8 cellular contexts compared by ENCODE assay signal in genomic region chr7:101085000-101085948, GRCh38. TPM values are rescaled to one million over a fixed set of nuclear protein-coding genes. Genes with fewer than 3 reads are reported as not detected.
DNase-seq lines count a peak whose midpoint lies in the region; ATAC-seq, FAIRE-seq and TF ChIP-seq lines count a peak whose summit lies in the region.

A gene with protein sequence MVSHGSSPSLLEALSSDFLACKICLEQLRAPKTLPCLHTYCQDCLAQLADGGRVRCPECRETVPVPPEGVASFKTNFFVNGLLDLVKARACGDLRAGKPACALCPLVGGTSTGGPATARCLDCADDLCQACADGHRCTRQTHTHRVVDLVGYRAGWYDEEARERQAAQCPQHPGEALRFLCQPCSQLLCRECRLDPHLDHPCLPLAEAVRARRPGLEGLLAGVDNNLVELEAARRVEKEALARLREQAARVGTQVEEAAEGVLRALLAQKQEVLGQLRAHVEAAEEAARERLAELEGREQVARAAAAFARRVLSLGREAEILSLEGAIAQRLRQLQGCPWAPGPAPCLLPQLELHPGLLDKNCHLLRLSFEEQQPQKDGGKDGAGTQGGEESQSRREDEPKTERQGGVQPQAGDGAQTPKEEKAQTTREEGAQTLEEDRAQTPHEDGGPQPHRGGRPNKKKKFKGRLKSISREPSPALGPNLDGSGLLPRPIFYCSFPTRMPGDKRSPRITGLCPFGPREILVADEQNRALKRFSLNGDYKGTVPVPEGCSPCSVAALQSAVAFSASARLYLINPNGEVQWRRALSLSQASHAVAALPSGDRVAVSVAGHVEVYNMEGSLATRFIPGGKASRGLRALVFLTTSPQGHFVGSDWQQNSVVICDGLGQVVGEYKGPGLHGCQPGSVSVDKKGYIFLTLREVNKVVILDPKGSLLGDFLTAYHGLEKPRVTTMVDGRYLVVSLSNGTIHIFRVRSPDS (plus strand): TSS chr7:101085481. CDS start chr7:101087313, 1,832 bp downstream.

- no peaks in the 10 kb centered on the region for H3K9me3 ChIP-seq in HUES48 (ENCODE audit: control insufficient read depth, insufficient read depth, low read length)

- H3K4me1 ChIP-seq in HUES48 (ENCODE audit: control insufficient read depth, insufficient read depth, low read length), result peaks cover 11% of the 10 kb centered on the region; the same call in 1 of the 2 replicates

- no peaks in the 10 kb centered on the region for H3K27me3 ChIP-seq in HUES48 (ENCODE audit: control insufficient read depth, insufficient read depth, low read length)

- H3K4me3 ChIP-seq in HUES48 (ENCODE audit: low read depth, low read length) (peak within 1 kb of the TSS; percentile 75), fibroblast of mammary gland (ENCODE audit: control insufficient read depth, low read depth, low read length) (peak within 1 kb of the TSS; percentile 84)

- no peak for TF ChIP-seq CTCF in fibroblast of mammary gland (conservative IDR thresholded peaks at IDR 0.05; ENCODE audit: control insufficient read depth, insufficient read depth, low read depth, low read length)

- H3K9ac ChIP-seq in HUES48 (ENCODE audit: low read depth, low read length), result peak within 1 kb of the TSS; percentile 71

- ATAC-seq in GM21360 (IDR thresholded peaks at IDR 0.05; ENCODE audit: unreplicated experiment), result peak; percentile 70
- peak; percentile 96 for ATAC-seq in natural killer cell treated with Interleukin-12 subunit alpha and Interleukin-12 subunit beta and Interleukin-15 and Interleukin-18, amount 100 ng/mL, for 72 hours
- peak; percentile 91 for ATAC-seq in stimulated activated naive CD8-positive, alpha-beta T cell treated with anti-CD3 and anti-CD28 coated beads, Interleukin-15, Interleukin-2, amounts not matched to agents 100 U/mL and 50 U/mL, for 24 hours

- H3K4me3 Mint-ChIP-seq in activated T-helper 1 cell treated with anti-CD3 and anti-CD28 coated beads, Interleukin-12 subunit alpha, Interleukin-12 subunit beta, Interleukin-2, Interleukin-4 antibody, amounts not matched to agents 30 ng/mL and 10 ng/mL and 1 ng/mL, durations not matched to agents 14 hours and 24 hours and 36 hours, result peak within 1 kb of the TSS; percentile 98
- H3K4me3 Mint-ChIP-seq in natural killer cell treated with Interleukin-12 subunit alpha and Interleukin-12 subunit beta and Interleukin-15 and Interleukin-18, amount 100 ng/mL, for 72 hours, result peak within 1 kb of the TSS; percentile 87

- peaks cover 31% of the 10 kb centered on the region for H3K4me1 Mint-ChIP-seq in activated T-helper 1 cell treated with anti-CD3 and anti-CD28 coated beads, Interleukin-12 subunit alpha, Interleukin-12 subunit beta, Interleukin-2, Interleukin-4 antibody, amounts not matched to agents 30 ng/mL and 10 ng/mL and 1 ng/mL, durations not matched to agents 14 hours and 24 hours and 36 hours (ENCODE audit: low read depth)
- peaks cover 16 to 26% of the 10 kb centered on the region in 2 donors for H3K4me1 Mint-ChIP-seq in natural killer cell treated with Interleukin-12 subunit alpha and Interleukin-12 subunit beta and Interleukin-15 and Interleukin-18, amount 100 ng/mL, for 72 hours (ENCODE audit: low read depth in 2 of 2)

- H3K27ac Mint-ChIP-seq in activated T-helper 1 cell treated with anti-CD3 and anti-CD28 coated beads, Interleukin-12 subunit alpha, Interleukin-12 subunit beta, Interleukin-2, Interleukin-4 antibody, amounts not matched to agents 30 ng/mL and 10 ng/mL and 1 ng/mL, durations not matched to agents 14 hours and 24 hours and 36 hours, result peak within 1 kb of the TSS; percentile 98
- H3K27ac Mint-ChIP-seq in natural killer cell treated with Interleukin-12 subunit alpha and Interleukin-12 subunit beta and Interleukin-15 and Interleukin-18, amount 100 ng/mL, for 72 hours, result peak within 1 kb of the TSS; percentile 96 to 98

- intact Hi-C loops in activated T-helper 1 cell treated with anti-CD3 and anti-CD28 coated beads, Interleukin-12 subunit alpha, Interleukin-12 subunit beta, Interleukin-2, Interleukin-4 antibody, amounts not matched to agents 30 ng/mL and 10 ng/mL and 1 ng/mL, durations not matched to agents 14 hours and 24 hours and 36 hours (cut with micrococcal nuclease), result loop anchor here (1.0 to 10.0 kb wide), 8 partner anchors 8 to 1987 kb away; partner anchors contain the start of genes FBXL13, POP7, SLC12A9 and SRRT

- peaks cover 8% of the 10 kb centered on the region for H3K36me3 Mint-ChIP-seq in activated T-helper 1 cell treated with anti-CD3 and anti-CD28 coated beads, Interleukin-12 subunit alpha, Interleukin-12 subunit beta, Interleukin-2, Interleukin-4 antibody, amounts not matched to agents 30 ng/mL and 10 ng/mL and 1 ng/mL, durations not matched to agents 14 hours and 24 hours and 36 hours (ENCODE audit: low read depth)
- H3K36me3 Mint-ChIP-seq in natural killer cell treated with Interleukin-12 subunit alpha and Interleukin-12 subunit beta and Interleukin-15 and Interleukin-18, amount 100 ng/mL, for 72 hours, result no peaks in the 10 kb centered on the region

- no peak for FAIRE-seq in RCC 7860 (lab: Jason Lieb, UNC)

- H3K36me3 ChIP-seq in HUES48 (ENCODE audit: control insufficient read depth, insufficient read depth, low read length), result peaks cover 9% of the 10 kb centered on the region

- no peaks in the 10 kb centered on the region for H3K27me3 Mint-ChIP-seq in activated T-helper 1 cell treated with anti-CD3 and anti-CD28 coated beads, Interleukin-12 subunit alpha, Interleukin-12 subunit beta, Interleukin-2, Interleukin-4 antibody, amounts not matched to agents 30 ng/mL and 10 ng/mL and 1 ng/mL, durations not matched to agents 14 hours and 24 hours and 36 hours (ENCODE audit: insufficient read depth)
- no peaks in the 10 kb centered on the region for H3K27me3 Mint-ChIP-seq in natural killer cell treated with Interleukin-12 subunit alpha and Interleukin-12 subunit beta and Interleukin-15 and Interleukin-18, amount 100 ng/mL, for 72 hours

- peak within 1 kb of the TSS; percentile 87 for H3K27ac ChIP-seq in HUES48 (ENCODE audit: low read depth, low read length)

- H3K9me3 Mint-ChIP-seq in activated T-helper 1 cell treated with anti-CD3 and anti-CD28 coated beads, Interleukin-12 subunit alpha, Interleukin-12 subunit beta, Interleukin-2, Interleukin-4 antibody, amounts not matched to agents 30 ng/mL and 10 ng/mL and 1 ng/mL, durations not matched to agents 14 hours and 24 hours and 36 hours, result no peaks in the 10 kb centered on the region
- H3K9me3 Mint-ChIP-seq in natural killer cell treated with Interleukin-12 subunit alpha and Interleukin-12 subunit beta and Interleukin-15 and Interleukin-18, amount 100 ng/mL, for 72 hours, result no peaks in the 10 kb centered on the region

- DNase-seq in CMK (ENCODE audit: low read depth) (peak; percentile 76), RCC 7860 (ENCODE audit: low spot score) (peak; percentile 82), fibroblast of mammary gland (ENCODE audit: low read depth) (peak; percentile 63)
- DNase-seq in activated T-helper 1 cell treated with anti-CD3 and anti-CD28 coated beads, Interleukin-12 subunit alpha, Interleukin-12 subunit beta, Interleukin-2, Interleukin-4 antibody, amounts not matched to agents 30 ng/mL and 10 ng/mL and 1 ng/mL, durations not matched to agents 14 hours and 24 hours and 36 hours (ENCODE audit: low spot score), result peak; percentile 76
- DNase-seq in natural killer cell treated with Interleukin-12 subunit alpha and Interleukin-12 subunit beta and Interleukin-15 and Interleukin-18, amount 100 ng/mL, for 72 hours (ENCODE audit: low spot score), result peak; percentile 89
- DNase-seq in stimulated activated naive CD8-positive, alpha-beta T cell treated with anti-CD3 and anti-CD28 coated beads, Interleukin-15, Interleukin-2, amounts not matched to agents 100 U/mL and 50 U/mL, for 24 hours, result peak; percentile 82

RNA-seq across cellular contexts. Expression of the gene that starts here (rescaled TPM):
- total RNA-seq in activated T-helper 1 cell treated with anti-CD3 and anti-CD28 coated beads, Interleukin-12 subunit alpha, Interleukin-12 subunit beta, Interleukin-2, Interleukin-4 antibody, amounts not matched to agents 30 ng/mL and 10 ng/mL and 1 ng/mL, durations not matched to agents 14 hours and 24 hours and 36 hours, result 41.2 and 45.7 TPM in 2 replicates
- 10 to 100 TPM; 54.8 to 73.7 TPM for total RNA-seq in natural killer cell treated with Interleukin-12 subunit alpha and Interleukin-12 subunit beta and Interleukin-15 and Interleukin-18, amount 100 ng/mL, for 72 hours

Comparison
In these comparisons a context has a peak if more than half of its experiments do, and no peak if none do; other contexts are left out.
1. Peak in every context shown above with its lines: DNase-seq, ATAC-seq, H3K4me3 ChIP-seq and H3K27ac ChIP-seq.